Comparison of ENCODE assay signal across 1 cellular context in the genomic region with DNA sequence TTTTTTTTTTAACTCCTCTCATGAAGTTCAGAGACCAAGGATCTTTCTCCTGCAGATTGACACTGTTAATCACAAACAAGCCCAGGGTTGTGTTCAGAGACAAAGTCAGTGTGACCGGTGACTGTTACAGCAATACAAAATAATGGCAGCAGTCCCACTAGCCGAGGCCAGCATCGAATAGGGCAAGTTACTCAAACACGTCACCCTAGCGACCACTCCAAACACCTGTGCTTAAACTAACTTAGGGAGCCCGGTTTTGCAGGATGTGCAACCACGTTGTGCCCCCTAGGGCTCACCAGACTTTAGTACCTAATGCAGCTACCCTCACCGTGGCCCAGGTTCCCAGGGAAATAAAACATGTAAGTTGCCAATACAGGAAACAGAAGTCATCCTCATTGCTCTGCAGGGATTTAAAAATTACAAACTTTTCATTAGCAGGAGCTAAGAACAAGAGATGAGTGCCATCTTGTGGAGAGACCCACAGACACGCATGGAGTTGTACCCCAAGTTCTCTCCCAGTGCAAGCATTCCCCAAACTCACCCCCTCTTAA.
A peak's percentile ranks its signal among the peaks of the same experiment; 100 is the strongest.
TF ChIP-seq lines count a peak whose summit lies in the region.

No MANE protein-coding gene starts in this region.

TF ChIP-seq in HepG2, 621 proteins besides CTCF, POLR2A, EP300 and RAD21 (continued from another document and continues in another):
- TF ChIP-seq, protein P1, sequence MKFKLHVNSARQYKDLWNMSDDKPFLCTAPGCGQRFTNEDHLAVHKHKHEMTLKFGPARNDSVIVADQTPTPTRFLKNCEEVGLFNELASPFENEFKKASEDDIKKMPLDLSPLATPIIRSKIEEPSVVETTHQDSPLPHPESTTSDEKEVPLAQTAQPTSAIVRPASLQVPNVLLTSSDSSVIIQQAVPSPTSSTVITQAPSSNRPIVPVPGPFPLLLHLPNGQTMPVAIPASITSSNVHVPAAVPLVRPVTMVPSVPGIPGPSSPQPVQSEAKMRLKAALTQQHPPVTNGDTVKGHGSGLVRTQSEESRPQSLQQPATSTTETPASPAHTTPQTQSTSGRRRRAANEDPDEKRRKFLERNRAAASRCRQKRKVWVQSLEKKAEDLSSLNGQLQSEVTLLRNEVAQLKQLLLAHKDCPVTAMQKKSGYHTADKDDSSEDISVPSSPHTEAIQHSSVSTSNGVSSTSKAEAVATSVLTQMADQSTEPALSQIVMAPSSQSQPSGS (CRISPR knock-in tag; IDR thresholded peaks at IDR 0.05): no peak
- no peak for TF ChIP-seq GZF1 (CRISPR knock-in tag; IDR thresholded peaks at IDR 0.05)
- no peak for TF ChIP-seq ZSCAN29 (CRISPR knock-in tag; conservative IDR thresholded peaks at IDR 0.05)
- no peak for TF ChIP-seq ZNF850 (CRISPR knock-in tag; conservative IDR thresholded peaks at IDR 0.05)
- TF ChIP-seq PLRG1 (conservative IDR thresholded peaks at IDR 0.05): no peak
- 0 out of 2 replicates have a peak, but pooled peaks have one; percentile 22 for TF ChIP-seq HDAC2 (CRISPR knock-in tag; IDR thresholded peaks at IDR 0.05)
- TF ChIP-seq EZH2 (conservative IDR thresholded peaks at IDR 0.05; ENCODE audit: low read depth, low read length): no peak
- 0 out of 2 replicates have a peak, but pooled peaks have one; percentile 12 for TF ChIP-seq GATAD2A (CRISPR knock-in tag; IDR thresholded peaks at IDR 0.05)
- no peak for TF ChIP-seq HOXD1 (CRISPR knock-in tag; IDR thresholded peaks at IDR 0.05)
- TF ChIP-seq ZFP37 (CRISPR knock-in tag; IDR thresholded peaks at IDR 0.05; ENCODE audit: borderline replicate concordance): no peak
- TF ChIP-seq FOXK2 (IDR thresholded peaks at IDR 0.05): no peak
- TF ChIP-seq ZNF644 (CRISPR knock-in tag; IDR thresholded peaks at IDR 0.05; ENCODE audit: low read depth): no peak
- TF ChIP-seq, protein P2, sequence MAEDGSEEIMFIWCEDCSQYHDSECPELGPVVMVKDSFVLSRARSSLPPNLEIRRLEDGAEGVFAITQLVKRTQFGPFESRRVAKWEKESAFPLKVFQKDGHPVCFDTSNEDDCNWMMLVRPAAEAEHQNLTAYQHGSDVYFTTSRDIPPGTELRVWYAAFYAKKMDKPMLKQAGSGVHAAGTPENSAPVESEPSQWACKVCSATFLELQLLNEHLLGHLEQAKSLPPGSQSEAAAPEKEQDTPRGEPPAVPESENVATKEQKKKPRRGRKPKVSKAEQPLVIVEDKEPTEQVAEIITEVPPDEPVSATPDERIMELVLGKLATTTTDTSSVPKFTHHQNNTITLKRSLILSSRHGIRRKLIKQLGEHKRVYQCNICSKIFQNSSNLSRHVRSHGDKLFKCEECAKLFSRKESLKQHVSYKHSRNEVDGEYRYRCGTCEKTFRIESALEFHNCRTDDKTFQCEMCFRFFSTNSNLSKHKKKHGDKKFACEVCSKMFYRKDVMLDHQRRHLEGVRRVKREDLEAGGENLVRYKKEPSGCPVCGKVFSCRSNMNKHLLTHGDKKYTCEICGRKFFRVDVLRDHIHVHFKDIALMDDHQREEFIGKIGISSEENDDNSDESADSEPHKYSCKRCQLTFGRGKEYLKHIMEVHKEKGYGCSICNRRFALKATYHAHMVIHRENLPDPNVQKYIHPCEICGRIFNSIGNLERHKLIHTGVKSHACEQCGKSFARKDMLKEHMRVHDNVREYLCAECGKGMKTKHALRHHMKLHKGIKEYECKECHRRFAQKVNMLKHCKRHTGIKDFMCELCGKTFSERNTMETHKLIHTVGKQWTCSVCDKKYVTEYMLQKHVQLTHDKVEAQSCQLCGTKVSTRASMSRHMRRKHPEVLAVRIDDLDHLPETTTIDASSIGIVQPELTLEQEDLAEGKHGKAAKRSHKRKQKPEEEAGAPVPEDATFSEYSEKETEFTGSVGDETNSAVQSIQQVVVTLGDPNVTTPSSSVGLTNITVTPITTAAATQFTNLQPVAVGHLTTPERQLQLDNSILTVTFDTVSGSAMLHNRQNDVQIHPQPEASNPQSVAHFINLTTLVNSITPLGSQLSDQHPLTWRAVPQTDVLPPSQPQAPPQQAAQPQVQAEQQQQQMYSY (CRISPR knock-in tag; IDR thresholded peaks at IDR 0.05): no peak
- TF ChIP-seq, protein P3, sequence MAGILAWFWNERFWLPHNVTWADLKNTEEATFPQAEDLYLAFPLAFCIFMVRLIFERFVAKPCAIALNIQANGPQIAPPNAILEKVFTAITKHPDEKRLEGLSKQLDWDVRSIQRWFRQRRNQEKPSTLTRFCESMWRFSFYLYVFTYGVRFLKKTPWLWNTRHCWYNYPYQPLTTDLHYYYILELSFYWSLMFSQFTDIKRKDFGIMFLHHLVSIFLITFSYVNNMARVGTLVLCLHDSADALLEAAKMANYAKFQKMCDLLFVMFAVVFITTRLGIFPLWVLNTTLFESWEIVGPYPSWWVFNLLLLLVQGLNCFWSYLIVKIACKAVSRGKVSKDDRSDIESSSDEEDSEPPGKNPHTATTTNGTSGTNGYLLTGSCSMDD (CRISPR knock-in tag; IDR thresholded peaks at IDR 0.05): no peak
- TF ChIP-seq PITX1 (CRISPR knock-in tag; IDR thresholded peaks at IDR 0.05): 0 out of 2 replicates have a peak, but pooled peaks have one; percentile 13
- TF ChIP-seq, protein P4, sequence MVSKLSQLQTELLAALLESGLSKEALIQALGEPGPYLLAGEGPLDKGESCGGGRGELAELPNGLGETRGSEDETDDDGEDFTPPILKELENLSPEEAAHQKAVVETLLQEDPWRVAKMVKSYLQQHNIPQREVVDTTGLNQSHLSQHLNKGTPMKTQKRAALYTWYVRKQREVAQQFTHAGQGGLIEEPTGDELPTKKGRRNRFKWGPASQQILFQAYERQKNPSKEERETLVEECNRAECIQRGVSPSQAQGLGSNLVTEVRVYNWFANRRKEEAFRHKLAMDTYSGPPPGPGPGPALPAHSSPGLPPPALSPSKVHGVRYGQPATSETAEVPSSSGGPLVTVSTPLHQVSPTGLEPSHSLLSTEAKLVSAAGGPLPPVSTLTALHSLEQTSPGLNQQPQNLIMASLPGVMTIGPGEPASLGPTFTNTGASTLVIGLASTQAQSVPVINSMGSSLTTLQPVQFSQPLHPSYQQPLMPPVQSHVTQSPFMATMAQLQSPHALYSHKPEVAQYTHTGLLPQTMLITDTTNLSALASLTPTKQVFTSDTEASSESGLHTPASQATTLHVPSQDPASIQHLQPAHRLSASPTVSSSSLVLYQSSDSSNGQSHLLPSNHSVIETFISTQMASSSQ (IDR thresholded peaks at IDR 0.05; ENCODE audit: low read depth): no peak
- TF ChIP-seq, protein P4 (CRISPR knock-in tag; IDR thresholded peaks at IDR 0.05; ENCODE audit: borderline replicate concordance): no peak
- TF ChIP-seq REL (CRISPR knock-in tag; conservative IDR thresholded peaks at IDR 0.05): no peak
- no peak for TF ChIP-seq NFIB (CRISPR knock-in tag; IDR thresholded peaks at IDR 0.05; ENCODE audit: borderline replicate concordance)
- TF ChIP-seq SRSF4 (IDR thresholded peaks at IDR 0.05; ENCODE audit: low read depth, low read length, poor library complexity, severe bottlenecking): no peak
- TF ChIP-seq, protein P5, sequence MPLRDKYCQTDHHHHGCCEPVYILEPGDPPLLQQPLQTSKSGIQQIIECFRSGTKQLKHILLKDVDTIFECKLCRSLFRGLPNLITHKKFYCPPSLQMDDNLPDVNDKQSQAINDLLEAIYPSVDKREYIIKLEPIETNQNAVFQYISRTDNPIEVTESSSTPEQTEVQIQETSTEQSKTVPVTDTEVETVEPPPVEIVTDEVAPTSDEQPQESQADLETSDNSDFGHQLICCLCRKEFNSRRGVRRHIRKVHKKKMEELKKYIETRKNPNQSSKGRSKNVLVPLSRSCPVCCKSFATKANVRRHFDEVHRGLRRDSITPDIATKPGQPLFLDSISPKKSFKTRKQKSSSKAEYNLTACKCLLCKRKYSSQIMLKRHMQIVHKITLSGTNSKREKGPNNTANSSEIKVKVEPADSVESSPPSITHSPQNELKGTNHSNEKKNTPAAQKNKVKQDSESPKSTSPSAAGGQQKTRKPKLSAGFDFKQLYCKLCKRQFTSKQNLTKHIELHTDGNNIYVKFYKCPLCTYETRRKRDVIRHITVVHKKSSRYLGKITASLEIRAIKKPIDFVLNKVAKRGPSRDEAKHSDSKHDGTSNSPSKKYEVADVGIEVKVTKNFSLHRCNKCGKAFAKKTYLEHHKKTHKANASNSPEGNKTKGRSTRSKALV (CRISPR knock-in tag; IDR thresholded peaks at IDR 0.05): no peak
- TF ChIP-seq TOE1 (CRISPR knock-in tag; IDR thresholded peaks at IDR 0.05): no peak
- TF ChIP-seq HNF4A (CRISPR knock-in tag; IDR thresholded peaks at IDR 0.05): peak; percentile 50
- TF ChIP-seq ARNTL (CRISPR knock-in tag; IDR thresholded peaks at IDR 0.05): no peak
- no peak for TF ChIP-seq ZNF530 (CRISPR knock-in tag; IDR thresholded peaks at IDR 0.05; ENCODE audit: low read depth)
- 0 out of 2 replicates have a peak, but pooled peaks have one; percentile 80 for TF ChIP-seq ZNF775 (CRISPR knock-in tag; IDR thresholded peaks at IDR 0.05; ENCODE audit: borderline replicate concordance)
- TF ChIP-seq ZFP36 (IDR thresholded peaks at IDR 0.05; ENCODE audit: borderline replicate concordance, low read depth, low read length, partially characterized antibody): no peak
- TF ChIP-seq ZNF839 (CRISPR knock-in tag; IDR thresholded peaks at IDR 0.05; ENCODE audit: borderline replicate concordance): no peak
- no peak for TF ChIP-seq ZSCAN30 (CRISPR knock-in tag; IDR thresholded peaks at IDR 0.05)
- TF ChIP-seq, protein P6, sequence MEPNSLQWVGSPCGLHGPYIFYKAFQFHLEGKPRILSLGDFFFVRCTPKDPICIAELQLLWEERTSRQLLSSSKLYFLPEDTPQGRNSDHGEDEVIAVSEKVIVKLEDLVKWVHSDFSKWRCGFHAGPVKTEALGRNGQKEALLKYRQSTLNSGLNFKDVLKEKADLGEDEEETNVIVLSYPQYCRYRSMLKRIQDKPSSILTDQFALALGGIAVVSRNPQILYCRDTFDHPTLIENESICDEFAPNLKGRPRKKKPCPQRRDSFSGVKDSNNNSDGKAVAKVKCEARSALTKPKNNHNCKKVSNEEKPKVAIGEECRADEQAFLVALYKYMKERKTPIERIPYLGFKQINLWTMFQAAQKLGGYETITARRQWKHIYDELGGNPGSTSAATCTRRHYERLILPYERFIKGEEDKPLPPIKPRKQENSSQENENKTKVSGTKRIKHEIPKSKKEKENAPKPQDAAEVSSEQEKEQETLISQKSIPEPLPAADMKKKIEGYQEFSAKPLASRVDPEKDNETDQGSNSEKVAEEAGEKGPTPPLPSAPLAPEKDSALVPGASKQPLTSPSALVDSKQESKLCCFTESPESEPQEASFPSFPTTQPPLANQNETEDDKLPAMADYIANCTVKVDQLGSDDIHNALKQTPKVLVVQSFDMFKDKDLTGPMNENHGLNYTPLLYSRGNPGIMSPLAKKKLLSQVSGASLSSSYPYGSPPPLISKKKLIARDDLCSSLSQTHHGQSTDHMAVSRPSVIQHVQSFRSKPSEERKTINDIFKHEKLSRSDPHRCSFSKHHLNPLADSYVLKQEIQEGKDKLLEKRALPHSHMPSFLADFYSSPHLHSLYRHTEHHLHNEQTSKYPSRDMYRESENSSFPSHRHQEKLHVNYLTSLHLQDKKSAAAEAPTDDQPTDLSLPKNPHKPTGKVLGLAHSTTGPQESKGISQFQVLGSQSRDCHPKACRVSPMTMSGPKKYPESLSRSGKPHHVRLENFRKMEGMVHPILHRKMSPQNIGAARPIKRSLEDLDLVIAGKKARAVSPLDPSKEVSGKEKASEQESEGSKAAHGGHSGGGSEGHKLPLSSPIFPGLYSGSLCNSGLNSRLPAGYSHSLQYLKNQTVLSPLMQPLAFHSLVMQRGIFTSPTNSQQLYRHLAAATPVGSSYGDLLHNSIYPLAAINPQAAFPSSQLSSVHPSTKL (CRISPR knock-in tag; IDR thresholded peaks at IDR 0.05): no peak
- TF ChIP-seq, protein P7, sequence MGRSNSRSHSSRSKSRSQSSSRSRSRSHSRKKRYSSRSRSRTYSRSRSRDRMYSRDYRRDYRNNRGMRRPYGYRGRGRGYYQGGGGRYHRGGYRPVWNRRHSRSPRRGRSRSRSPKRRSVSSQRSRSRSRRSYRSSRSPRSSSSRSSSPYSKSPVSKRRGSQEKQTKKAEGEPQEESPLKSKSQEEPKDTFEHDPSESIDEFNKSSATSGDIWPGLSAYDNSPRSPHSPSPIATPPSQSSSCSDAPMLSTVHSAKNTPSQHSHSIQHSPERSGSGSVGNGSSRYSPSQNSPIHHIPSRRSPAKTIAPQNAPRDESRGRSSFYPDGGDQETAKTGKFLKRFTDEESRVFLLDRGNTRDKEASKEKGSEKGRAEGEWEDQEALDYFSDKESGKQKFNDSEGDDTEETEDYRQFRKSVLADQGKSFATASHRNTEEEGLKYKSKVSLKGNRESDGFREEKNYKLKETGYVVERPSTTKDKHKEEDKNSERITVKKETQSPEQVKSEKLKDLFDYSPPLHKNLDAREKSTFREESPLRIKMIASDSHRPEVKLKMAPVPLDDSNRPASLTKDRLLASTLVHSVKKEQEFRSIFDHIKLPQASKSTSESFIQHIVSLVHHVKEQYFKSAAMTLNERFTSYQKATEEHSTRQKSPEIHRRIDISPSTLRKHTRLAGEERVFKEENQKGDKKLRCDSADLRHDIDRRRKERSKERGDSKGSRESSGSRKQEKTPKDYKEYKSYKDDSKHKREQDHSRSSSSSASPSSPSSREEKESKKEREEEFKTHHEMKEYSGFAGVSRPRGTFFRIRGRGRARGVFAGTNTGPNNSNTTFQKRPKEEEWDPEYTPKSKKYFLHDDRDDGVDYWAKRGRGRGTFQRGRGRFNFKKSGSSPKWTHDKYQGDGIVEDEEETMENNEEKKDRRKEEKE (IDR thresholded peaks at IDR 0.05): no peak
- no peak for TF ChIP-seq RFX5 (IDR thresholded peaks at IDR 0.05; ENCODE audit: low read depth, low read length)
- TF ChIP-seq ZIK1 (CRISPR knock-in tag; IDR thresholded peaks at IDR 0.05; ENCODE audit: borderline replicate concordance, low read depth): no peak
- TF ChIP-seq, protein P8, sequence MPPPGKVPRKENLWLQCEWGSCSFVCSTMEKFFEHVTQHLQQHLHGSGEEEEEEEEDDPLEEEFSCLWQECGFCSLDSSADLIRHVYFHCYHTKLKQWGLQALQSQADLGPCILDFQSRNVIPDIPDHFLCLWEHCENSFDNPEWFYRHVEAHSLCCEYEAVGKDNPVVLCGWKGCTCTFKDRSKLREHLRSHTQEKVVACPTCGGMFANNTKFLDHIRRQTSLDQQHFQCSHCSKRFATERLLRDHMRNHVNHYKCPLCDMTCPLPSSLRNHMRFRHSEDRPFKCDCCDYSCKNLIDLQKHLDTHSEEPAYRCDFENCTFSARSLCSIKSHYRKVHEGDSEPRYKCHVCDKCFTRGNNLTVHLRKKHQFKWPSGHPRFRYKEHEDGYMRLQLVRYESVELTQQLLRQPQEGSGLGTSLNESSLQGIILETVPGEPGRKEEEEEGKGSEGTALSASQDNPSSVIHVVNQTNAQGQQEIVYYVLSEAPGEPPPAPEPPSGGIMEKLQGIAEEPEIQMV (CRISPR knock-in tag; IDR thresholded peaks at IDR 0.05; ENCODE audit: low read depth): no peak
- no peak for TF ChIP-seq AGO2 (optimal IDR thresholded peaks at IDR 0.05; ENCODE audit: low read depth, low read length)
- no peak for TF ChIP-seq GATA4 (IDR thresholded peaks at IDR 0.05; ENCODE audit: borderline replicate concordance, low read depth)
